Comparison of ENCODE assay signal across 8 cellular contexts in genomic region chr17:28041844-28042656, GRCh38. TPM values are rescaled to one million over a fixed set of nuclear protein-coding genes. Genes with fewer than 3 reads are reported as not detected.
DNase-seq lines count a peak whose midpoint lies in the region; ATAC-seq, FAIRE-seq and TF ChIP-seq lines count a peak whose summit lies in the region.

No MANE protein-coding gene starts in this region.

- H3K23ac ChIP-seq in neuronal stem cell (ENCODE audit: low read depth, low read length, poor library complexity), result no peak overlapping the region

- H2AK5ac ChIP-seq in neuronal stem cell (ENCODE audit: low read depth, low read length), result peak overlapping the region; percentile 23

- WGBS in esophagus muscularis mucosa, result 3% methylated on average over 24 of the region's 34 CpGs
- WGBS in neuronal stem cell (ENCODE audit: extremely low coverage in 2 of 2, insufficient read length in 2 of 2, insufficient replicate concordance in 1 of 2), 2 donors, result no CpG with 5 or more reads among the region's 34 CpGs

- no peak overlapping the region for H2BK12ac ChIP-seq in neuronal stem cell (ENCODE audit: low read length)

- H3K27me3 ChIP-seq in PC-3 (ENCODE audit: low read length) (no peaks in the 10 kb centered on the region), esophagus muscularis mucosa (no peaks in the 10 kb centered on the region), neuronal stem cell (ENCODE audit: control insufficient read depth in 3 of 3, insufficient read depth in 3 of 3, low read depth in 1 of 3, low read length in 3 of 3) (no peaks in the 10 kb centered on the region)

- TF ChIP-seq EP300 in esophagus muscularis mucosa (IDR thresholded peaks at IDR 0.05), result no peak

- peak overlapping the region; percentile 45 for H2BK5ac ChIP-seq in neuronal stem cell (ENCODE audit: low read length)

- peak overlapping the region; percentile 82 for H3K4me3 ChIP-seq in PC-3 (ENCODE audit: low read length)
- peak overlapping the region; percentile 79 to 98 (median 91) for H3K4me3 ChIP-seq in esophagus muscularis mucosa
- H3K4me3 ChIP-seq in neuronal stem cell (ENCODE audit: low read length in 2 of 2), result peak overlapping the region; percentile 79 to 94

- no peak for FAIRE-seq in GM12892 (lab: Jason Lieb, UNC)

- peaks cover 39% of the 10 kb centered on the region for H3K4me1 ChIP-seq in PC-3 (ENCODE audit: insufficient read depth, low read length)
- peaks cover 40 to 55% (median 47%) of the 10 kb centered on the region in 4 donors for H3K4me1 ChIP-seq in esophagus muscularis mucosa
- H3K4me1 ChIP-seq in neuronal stem cell (ENCODE audit: control insufficient read depth in 2 of 2, insufficient read depth in 1 of 2, low read depth in 1 of 2, low read length in 2 of 2), result peaks cover 9 to 11% of the 10 kb centered on the region in 2 donors

- peaks cover 6% of the 10 kb centered on the region for H3K79me1 ChIP-seq in neuronal stem cell (ENCODE audit: low read depth, low read length)

- no peak overlapping the region for H3K14ac ChIP-seq in neuronal stem cell (ENCODE audit: low read length)

- H3K9ac ChIP-seq in PC-3 (ENCODE audit: low read length) (peak overlapping the region; percentile 66), neuronal stem cell (ENCODE audit: low read depth, low read length, poor library complexity) (peak overlapping the region; percentile 9)

- H3K4me3 Mint-ChIP-seq in CD14-positive monocyte, result peak overlapping the region; percentile 84 to 98

- no TSS peak for BruUV-seq in PC-3 (replicated peaks; lab: Mats Ljungman, UMichigan)

- H2BK120ac ChIP-seq in neuronal stem cell (ENCODE audit: low read depth, low read length), result no peak overlapping the region

- peak overlapping the region; percentile 75 to 95 (median 93) for H3K27ac Mint-ChIP-seq in CD14-positive monocyte

- H3K9me3 ChIP-seq in PC-3 (ENCODE audit: low read length) (no peaks in the 10 kb centered on the region), esophagus muscularis mucosa (no peaks in the 10 kb centered on the region), neuronal stem cell (replicated peaks in 1 of 2; ENCODE audit: control insufficient read depth in 2 of 2, insufficient read depth in 1 of 2, low read depth in 1 of 2, low read length in 2 of 2) (peaks cover 0 to 4% of the 10 kb centered on the region in 2 donors)

- H2BK15ac ChIP-seq in neuronal stem cell (ENCODE audit: low read length), result no peak overlapping the region

- H2AFZ ChIP-seq in PC-3 (ENCODE audit: low read length) (0 out of 2 replicates have a peak overlapping the region, but pooled peaks have one; percentile 53), neuronal stem cell (ENCODE audit: low read length) (peak overlapping the region; percentile 85)

- peaks cover 13 to 17% of the 10 kb centered on the region in 2 donors for H3K36me3 Mint-ChIP-seq in CD14-positive monocyte

- H3K27ac ChIP-seq in PC-3 (ENCODE audit: low read length) (no peak overlapping the region), esophagus muscularis mucosa (replicated peaks in 1 of 4) (peak overlapping the region; percentile 90 to 95 (median 92)), neuronal stem cell (replicated peaks; ENCODE audit: low read length) (peak overlapping the region; percentile 55)

- H3K79me2 ChIP-seq in PC-3 (ENCODE audit: low read length), result peaks cover 52% of the 10 kb centered on the region

- H3K4ac ChIP-seq in neuronal stem cell (ENCODE audit: low read length), result no peak overlapping the region

- H3K36me3 ChIP-seq in PC-3 (ENCODE audit: low read depth, low read length), result no peaks in the 10 kb centered on the region
- H3K36me3 ChIP-seq in esophagus muscularis mucosa, result no peaks in the 10 kb centered on the region
- H3K36me3 ChIP-seq in neuronal stem cell (replicated peaks in 1 of 2; ENCODE audit: control insufficient read depth in 2 of 2, insufficient read depth in 2 of 2, low read length in 2 of 2), result peaks cover 0 to 27% of the 10 kb centered on the region in 2 donors

- peaks cover 2 to 16% (median 6%) of the 10 kb centered on the region in 3 donors for H3K27me3 Mint-ChIP-seq in CD14-positive monocyte (ENCODE audit: low read depth in 3 of 3)

- H4K8ac ChIP-seq in neuronal stem cell (ENCODE audit: low read depth, low read length), result no peak overlapping the region

- TF ChIP-seq POLR2A in esophagus muscularis mucosa (IDR thresholded peaks at IDR 0.05; ENCODE audit: low read depth), result no peak
- TF ChIP-seq POLR2A in GM12892 (IDR thresholded peaks at IDR 0.05; ENCODE audit: low read depth, low read length), result no peak

- POLR2A ChIA-PET in PC-3 (lab: Charles Lee; ENCODE audit: unreplicated experiment), result no interaction called here

- DNase-seq in CD14-positive monocyte (ENCODE audit: low spot score), result no peak
- peak; percentile 11 for DNase-seq in PC-3
- DNase-seq in esophagus muscularis mucosa (ENCODE audit: extremely low spot score), result no peak
- DNase-seq in neuronal stem cell (ENCODE audit: low spot score), result no peak
- no peak for DNase-seq in NCI-H2081 (lab: John Stamatoyannopoulos, UW)
- no peak for DNase-seq in GM12892 (ENCODE audit: insufficient read length)
- no peak for DNase-seq in GOT3 (lab: John Stamatoyannopoulos, UW)

- H3K4me1 Mint-ChIP-seq in CD14-positive monocyte, result peaks cover 57% of the 10 kb centered on the region

- H4K20me1 ChIP-seq in PC-3 (ENCODE audit: low read length), result peaks cover 13% of the 10 kb centered on the region; the same call in 1 of the 2 replicates

- H4K91ac ChIP-seq in neuronal stem cell (ENCODE audit: low read depth, low read length, poor library complexity), result no peak overlapping the region

- peak; percentile 10 for ATAC-seq in GM21737 (IDR thresholded peaks at IDR 0.05; ENCODE audit: unreplicated experiment)
- no peak for ATAC-seq in PC-3

- peak overlapping the region; percentile 84 for H3K18ac ChIP-seq in neuronal stem cell (ENCODE audit: low read length)

- H3K4me2 ChIP-seq in PC-3 (ENCODE audit: low read length) (peak overlapping the region; percentile 73), neuronal stem cell (ENCODE audit: insufficient read depth, low read length, poor library complexity, severe bottlenecking) (peak overlapping the region; percentile 64)

- no peaks in the 10 kb centered on the region for H3K9me2 ChIP-seq in PC-3 (replicated peaks; ENCODE audit: low read length)

- peaks cover 0 to 16% (median 3%) of the 10 kb centered on the region in 7 donors for H3K9me3 Mint-ChIP-seq in CD14-positive monocyte

- TF ChIP-seq CTCF in CD14-positive monocyte (IDR thresholded peaks at IDR 0.05) (no peak), PC-3 (conservative IDR thresholded peaks at IDR 0.05; ENCODE audit: low read depth, low read length) (no peak), esophagus muscularis mucosa (IDR thresholded peaks at IDR 0.05) (no peak)

- intact Hi-C loops in CD14-positive monocyte (cut with micrococcal nuclease) (loop anchor here (5.0 to 10.0 kb wide), 3 partner anchors 80 to 697 kb away; partner anchors contain the start of genes IFT20 (in 1 of the 2) and TNFAIP1 (in 1 of the 2)), PC-3 (cut with micrococcal nuclease) (loop anchor here (10.0 kb wide), 1 partner anchor 133 kb away; no protein-coding TSS in a partner anchor), esophagus muscularis mucosa (cut with DNase I) (loop anchor here (10.0 kb wide), 2 partner anchors 147 to 293 kb away; partner anchors contain the start of genes IFT20, LYRM9 and TNFAIP1)

- CTCF ChIA-PET in PC-3 (lab: Charles Lee), result no interaction called here

- no peaks in the 10 kb centered on the region for H3F3A ChIP-seq in PC-3 (ENCODE audit: low read length, unreplicated experiment)

RNA-seq across cellular contexts. Expression of gene NLK, which starts 0.4 kb away (rescaled TPM):
- polyA plus RNA-seq in CD14-positive monocyte, result 1 to 10 TPM; 1.7 to 2.0 TPM
- total RNA-seq in PC-3 (2014; rRNA removed) (14.9 and 16.3 TPM in 2 replicates), esophagus muscularis mucosa (10 to 100 TPM; 10.1 to 16.2 (median 12.6) TPM)
- polyA plus RNA-seq in neuronal stem cell (2013, experiment 1 of 2), result 33.0 TPM
- polyA plus RNA-seq in neuronal stem cell (2013, experiment 2 of 2), result 33.8 TPM
- polyA plus RNA-seq in GM12892 (2012; ENCODE audit: missing spikeins), result 11.7 TPM
